In genomic region chr14:33901429-33902155, GRCh38 we compare ENCODE assay signal across 1 cellular context.
TF ChIP-seq lines count a peak whose summit lies in the region.

No MANE protein-coding gene starts in this region.

TF ChIP-seq in HepG2, 621 proteins besides CTCF, POLR2A, EP300 and RAD21 (continued from another document and continues in another):
- TF ChIP-seq POGK (CRISPR knock-in tag; conservative IDR thresholded peaks at IDR 0.05) (no peak), KDM2A (CRISPR knock-in tag; IDR thresholded peaks at IDR 0.05; ENCODE audit: borderline replicate concordance, low read depth) (no peak), ELF4 (CRISPR knock-in tag; IDR thresholded peaks at IDR 0.05; ENCODE audit: borderline replicate concordance) (no peak), SRSF1 (optimal IDR thresholded peaks at IDR 0.05; ENCODE audit: low read depth, low read length) (no peak), CEBPB (IDR thresholded peaks at IDR 0.05; ENCODE audit: borderline replicate concordance, low read depth, low read length) (no peak), MAFG (CRISPR knock-in tag; IDR thresholded peaks at IDR 0.05) (no peak), ESRRA (CRISPR knock-in tag; IDR thresholded peaks at IDR 0.05; ENCODE audit: low read depth) (no peak), KLF12 (CRISPR knock-in tag; IDR thresholded peaks at IDR 0.05; ENCODE audit: borderline replicate concordance) (no peak), ZNF737 (CRISPR knock-in tag; IDR thresholded peaks at IDR 0.05; ENCODE audit: borderline replicate concordance) (no peak), NFAT5 (CRISPR knock-in tag; IDR thresholded peaks at IDR 0.05) (no peak), ZNF792 (CRISPR knock-in tag; IDR thresholded peaks at IDR 0.05) (no peak), HDAC1 (CRISPR knock-in tag; IDR thresholded peaks at IDR 0.05) (peak; percentile 48; the same call in 1 of the 2 replicates), ATF5 (CRISPR knock-in tag; IDR thresholded peaks at IDR 0.05; ENCODE audit: low read depth) (no peak), REL (CRISPR knock-in tag; conservative IDR thresholded peaks at IDR 0.05) (no peak), MZF1 (CRISPR knock-in tag; IDR thresholded peaks at IDR 0.05; ENCODE audit: borderline replicate concordance) (no peak), BCL6 (CRISPR knock-in tag; IDR thresholded peaks at IDR 0.05) (no peak), ZUFSP (CRISPR knock-in tag; IDR thresholded peaks at IDR 0.05; ENCODE audit: borderline replicate concordance) (no peak), XRCC5 (optimal IDR thresholded peaks at IDR 0.05; ENCODE audit: low read length) (no peak), HNF4A (CRISPR knock-in tag; IDR thresholded peaks at IDR 0.05) (peak; percentile 54), RNF2 (conservative IDR thresholded peaks at IDR 0.05; ENCODE audit: low read depth) (no peak), ASH2L (IDR thresholded peaks at IDR 0.05; ENCODE audit: insufficient read length, low read depth, low read length) (no peak), ZNF569 (CRISPR knock-in tag; IDR thresholded peaks at IDR 0.05; ENCODE audit: borderline replicate concordance) (no peak), MXD1 (CRISPR knock-in tag; IDR thresholded peaks at IDR 0.05) (no peak), NR0B2 (CRISPR knock-in tag; IDR thresholded peaks at IDR 0.05) (no peak), ETV5 (CRISPR knock-in tag; IDR thresholded peaks at IDR 0.05; ENCODE audit: borderline replicate concordance) (no peak), ZNF672 (CRISPR knock-in tag; IDR thresholded peaks at IDR 0.05) (no peak), ZNF563 (CRISPR knock-in tag; IDR thresholded peaks at IDR 0.05) (no peak), DZIP1 (CRISPR knock-in tag; IDR thresholded peaks at IDR 0.05) (no peak), ZNF234 (CRISPR knock-in tag; conservative IDR thresholded peaks at IDR 0.05) (no peak), ZMYM2 (CRISPR knock-in tag; IDR thresholded peaks at IDR 0.05) (no peak), RARA (CRISPR knock-in tag; IDR thresholded peaks at IDR 0.05) (peak; percentile 18; the same call in 1 of the 2 replicates), ARNT (IDR thresholded peaks at IDR 0.05) (no peak), ZNF382 (CRISPR knock-in tag; IDR thresholded peaks at IDR 0.05; ENCODE audit: borderline replicate concordance) (no peak), ZNF138 (CRISPR knock-in tag; IDR thresholded peaks at IDR 0.05; ENCODE audit: low read depth) (no peak), ZNF562 (CRISPR knock-in tag; IDR thresholded peaks at IDR 0.05; ENCODE audit: borderline replicate concordance) (no peak), ZZZ3 (CRISPR knock-in tag; IDR thresholded peaks at IDR 0.05; ENCODE audit: borderline replicate concordance) (no peak), MATR3 (CRISPR knock-in tag; IDR thresholded peaks at IDR 0.05) (no peak), TAF15 (IDR thresholded peaks at IDR 0.05; ENCODE audit: low read depth, low read length, poor library complexity, severe bottlenecking) (no peak), ZNF572 (CRISPR knock-in tag; IDR thresholded peaks at IDR 0.05) (peak; percentile 69), NFIC (IDR thresholded peaks at IDR 0.05; ENCODE audit: low read length) (no peak), BORCS8-MEF2B (CRISPR knock-in tag; IDR thresholded peaks at IDR 0.05) (no peak), TFDP2 (CRISPR knock-in tag; IDR thresholded peaks at IDR 0.05) (no peak), BCLAF1 (IDR thresholded peaks at IDR 0.05) (no peak), ZBTB10 (CRISPR knock-in tag; IDR thresholded peaks at IDR 0.05; ENCODE audit: borderline replicate concordance) (no peak), ZNF292 (CRISPR knock-in tag; IDR thresholded peaks at IDR 0.05; ENCODE audit: borderline replicate concordance, low read depth) (peak; percentile 19; the same call in 1 of the 2 replicates)
